In genomic region chr19:48325265-48325910, GRCh38 we compare ENCODE assay signal across 1 cellular context.
A peak's percentile ranks its signal among the peaks of the same experiment; 100 is the strongest.
TF ChIP-seq lines count a peak whose summit lies in the region.

EMP3 (plus strand) TSS chr19:48325552; CDS start chr19:48326845, 1,293 bp downstream.

TF ChIP-seq in K562, 482 proteins besides CTCF, POLR2A, EP300 and RAD21 (continued from another document and continues in another):
- TF ChIP-seq ZBTB33 (CRISPR knock-in tag; IDR thresholded peaks at IDR 0.05) = no peak
- TF ChIP-seq THAP12 (CRISPR knock-in tag; IDR thresholded peaks at IDR 0.05) = peak; percentile 81
- no peak for TF ChIP-seq MEF2A (IDR thresholded peaks at IDR 0.05; ENCODE audit: control insufficient read depth, low read depth, low read length)
- no peak for TF ChIP-seq ARID3B (CRISPR knock-in tag; IDR thresholded peaks at IDR 0.05; ENCODE audit: borderline replicate concordance)
- TF ChIP-seq MITF (IDR thresholded peaks at IDR 0.05) = no peak
- TF ChIP-seq SREBF1 (IDR thresholded peaks at IDR 0.05; ENCODE audit: borderline replicate concordance, low read depth, low read length) = no peak; the same call in 1 of the 2 replicates
- TF ChIP-seq NCOA1 (IDR thresholded peaks at IDR 0.05; ENCODE audit: low read depth) = peak; percentile 77
- TF ChIP-seq NCOA4 (IDR thresholded peaks at IDR 0.05; ENCODE audit: partially characterized antibody) = no peak
- 0 out of 2 replicates have a peak, but pooled peaks have one; percentile 15 for TF ChIP-seq TEAD4 (IDR thresholded peaks at IDR 0.05; ENCODE audit: low read length)
- no peak for TF ChIP-seq TEAD4 (CRISPR knock-in tag; IDR thresholded peaks at IDR 0.05; ENCODE audit: borderline replicate concordance)
- peak; percentile 29; the same call in 1 of the 2 replicates for TF ChIP-seq TAL1 (IDR thresholded peaks at IDR 0.05)
- no peak for TF ChIP-seq CEBPG (CRISPR knock-in tag; IDR thresholded peaks at IDR 0.05)
- TF ChIP-seq CEBPG (tag; conservative IDR thresholded peaks at IDR 0.05 in 1 of 2, IDR thresholded peaks at IDR 0.05 in 1 of 2) = no peak
- TF ChIP-seq ZNF280A (IDR thresholded peaks at IDR 0.05; ENCODE audit: low read depth, partially characterized antibody) = no peak
- TF ChIP-seq USF1 (CRISPR knock-in tag; IDR thresholded peaks at IDR 0.05) = no peak
- TF ChIP-seq ZNF316 (IDR thresholded peaks at IDR 0.05) = no peak; the same call in 1 of the 2 replicates
- TF ChIP-seq ZNF431 (CRISPR knock-in tag; IDR thresholded peaks at IDR 0.05) = no peak
- TF ChIP-seq ZNF143 (CRISPR knock-in tag; IDR thresholded peaks at IDR 0.05) = no peak
- TF ChIP-seq NELFE (IDR thresholded peaks at IDR 0.05; ENCODE audit: insufficient read depth, insufficient read length) = no peak
- TF ChIP-seq ZNF589 (CRISPR knock-in tag; IDR thresholded peaks at IDR 0.05; ENCODE audit: low read depth) = no peak
- no peak for TF ChIP-seq PRPF4 (IDR thresholded peaks at IDR 0.05; ENCODE audit: insufficient read depth, low read depth, low read length, poor library complexity, severe bottlenecking)
- no peak for TF ChIP-seq CCAR2 (IDR thresholded peaks at IDR 0.05; ENCODE audit: low read depth, low read length)
- peak; percentile 67; the same call in 1 of the 2 replicates for TF ChIP-seq ZEB2 (IDR thresholded peaks at IDR 0.05)
- TF ChIP-seq ZNF717 (CRISPR knock-in tag; IDR thresholded peaks at IDR 0.05) = no peak
- no peak for TF ChIP-seq FOXJ3 (CRISPR knock-in tag; IDR thresholded peaks at IDR 0.05)
- no peak for TF ChIP-seq HDAC3 (IDR thresholded peaks at IDR 0.05; ENCODE audit: borderline replicate concordance, partially characterized antibody)
- no peak for TF ChIP-seq CREBBP (IDR thresholded peaks at IDR 0.05; ENCODE audit: low read depth, low read length)
- TF ChIP-seq E2F6 (IDR thresholded peaks at IDR 0.05; ENCODE audit: borderline replicate concordance in 1 of 2, extremely low read depth in 1 of 2, insufficient read depth in 1 of 2, insufficient read length in 1 of 2, low read depth in 1 of 2, low read length in 1 of 2, poor library complexity in 1 of 2, severe bottlenecking in 1 of 2) = peak in 1 of 2 experiments; percentile 37
- no peak for TF ChIP-seq ZNF12 (CRISPR knock-in tag; IDR thresholded peaks at IDR 0.05)
- TF ChIP-seq PHF21A (IDR thresholded peaks at IDR 0.05; ENCODE audit: borderline replicate concordance, low read depth) = peak; percentile 18; the same call in 1 of the 2 replicates
- no peak for TF ChIP-seq ZNF224 (CRISPR knock-in tag; IDR thresholded peaks at IDR 0.05)
- no peak for TF ChIP-seq U2AF2 (optimal IDR thresholded peaks at IDR 0.05; ENCODE audit: low read depth, low read length)
- no peak for TF ChIP-seq SMAD2 (IDR thresholded peaks at IDR 0.05; ENCODE audit: low read depth, low read length)
- no peak for TF ChIP-seq ZBTB5 (IDR thresholded peaks at IDR 0.05)
- TF ChIP-seq GTF2F1 (IDR thresholded peaks at IDR 0.05; ENCODE audit: low read depth, low read length) = peak; percentile 30; the same call in 1 of the 2 replicates
- TF ChIP-seq CUX1 (CRISPR knock-in tag; IDR thresholded peaks at IDR 0.05) = no peak
- no peak; the same call in 1 of the 2 replicates for TF ChIP-seq ZNF263 (CRISPR knock-in tag; IDR thresholded peaks at IDR 0.05; ENCODE audit: borderline replicate concordance)
- TF ChIP-seq PHF20 (IDR thresholded peaks at IDR 0.05; ENCODE audit: partially characterized antibody) = peak; percentile 65
- no peak for TF ChIP-seq SAFB (IDR thresholded peaks at IDR 0.05; ENCODE audit: borderline replicate concordance, low read depth, low read length)
- TF ChIP-seq MLX (CRISPR knock-in tag; conservative IDR thresholded peaks at IDR 0.05) = no peak
- TF ChIP-seq RNF2 (IDR thresholded peaks at IDR 0.05) = peak; percentile 59
